1 cellular context compared by ENCODE assay signal in genomic region chr10:51231754-51232153, GRCh38.
TF ChIP-seq lines count a peak whose summit lies in the region.

No MANE protein-coding gene starts in this region.

TF ChIP-seq in HEK293, 187 proteins besides CTCF, POLR2A, EP300 and RAD21 (continued from another document):
- TF ChIP-seq ZNF266 (tag by site-specific recombination; IDR thresholded peaks at IDR 0.05; ENCODE audit: low read depth) (no peak), ZNF239 (tag by site-specific recombination; IDR thresholded peaks at IDR 0.05) (no peak), ZNF549 (tag by site-specific recombination; IDR thresholded peaks at IDR 0.05) (no peak), ZNF701 (tag by site-specific recombination; IDR thresholded peaks at IDR 0.05) (no peak), OSR2 (tag by site-specific recombination; IDR thresholded peaks at IDR 0.05) (peak; percentile 47; the same call in 1 of the 2 replicates), ZNF626 (tag by site-specific recombination; IDR thresholded peaks at IDR 0.05) (no peak), ZNF16 (tag by site-specific recombination; IDR thresholded peaks at IDR 0.05; ENCODE audit: low read depth) (no peak), ZSCAN23 (tag by site-specific recombination; IDR thresholded peaks at IDR 0.05) (no peak), BCL11A (tag by site-specific recombination; IDR thresholded peaks at IDR 0.05; ENCODE audit: low read depth) (peak; percentile 63; the same call in 1 of the 2 replicates), AEBP2 (tag by site-specific recombination; IDR thresholded peaks at IDR 0.05; ENCODE audit: borderline replicate concordance) (no peak), ZNF155 (tag by site-specific recombination; IDR thresholded peaks at IDR 0.05) (no peak), ZFHX2 (tag by site-specific recombination; conservative IDR thresholded peaks at IDR 0.05) (no peak), GLIS2 (tag by site-specific recombination; IDR thresholded peaks at IDR 0.05) (no peak), ZNF19 (tag by site-specific recombination; IDR thresholded peaks at IDR 0.05; ENCODE audit: low read depth) (no peak), ZNF670 (tag by site-specific recombination; IDR thresholded peaks at IDR 0.05; ENCODE audit: low read depth) (no peak)
